In the genomic region with DNA sequence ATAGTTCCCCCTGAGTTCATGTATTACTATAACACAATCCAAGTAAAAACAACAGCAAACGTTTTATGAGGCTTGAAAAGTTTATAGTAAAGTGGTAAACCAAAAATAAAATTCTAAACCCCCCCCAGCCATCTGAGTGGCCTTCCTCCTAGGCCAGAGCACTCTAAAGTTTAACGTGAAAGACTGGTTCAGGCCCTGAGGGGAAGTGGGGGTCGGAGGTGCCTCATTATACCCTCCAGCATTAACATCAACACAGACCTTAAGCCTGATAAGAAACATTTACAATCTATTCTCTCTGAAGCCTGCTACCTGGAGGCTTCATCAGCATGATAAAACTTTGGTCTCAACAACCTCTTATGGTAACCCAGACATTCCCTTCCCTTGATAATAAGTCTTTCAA, we compare ENCODE assay signal across 26 cellular contexts. TPM values are rescaled to one million over a fixed set of nuclear protein-coding genes. Genes with fewer than 3 reads are reported as not detected.
"Had no signal": no experiment of that assay in that cellular context is flagged by ENCODE, and none has a peak within 500 bp of the region (broad histone marks: within the 10 kb centered on the region; RNA-seq: fewer than 3 reads in every experiment).

No MANE protein-coding gene starts in this region.

- FAIRE-seq: HepG2, RCC 7860 had no signal

- H3K27ac ChIP-seq: SJSA1, SK-N-MC had no signal

- ATAC-seq: HepG2 had no signal

- H3K4me3 ChIP-seq: SJSA1, SK-N-MC had no signal

- DNase-seq: IMR-90, Karpas-422, KG1, MM.1S, NCI-H1092 treated with DMSO at 0.1 percent for 48 hours, NCI-H1436, NCI-H187, NCI-H2029, NCI-H2081 treated with DMSO at 0.1 percent for 48 hours, NCI-H2171, NCI-H226, NCI-H446, NCI-H510A, NCI-H524 treated with DMSO at 0.1 percent for 48 hours, NCI-H69, NCI-H774, Right ventricle myocardium superior, RPMI8226, SIG-M5, SW 1271 had no signal

- H3K27me3 ChIP-seq: SJSA1 had no signal

- H3K4me1 ChIP-seq: SJSA1 had no signal

- H3K36me3 ChIP-seq: SJSA1 had no signal

RNA-seq across cellular contexts. Expression of a gene that starts 29.0 kb away (rescaled TPM):
- total RNA-seq: HepG2, HT1080, M059J, Right ventricle myocardium superior, SJSA1 had no signal
